ENCODE assay signal across 8 cellular contexts in genomic region chr19:42285546-42285945, GRCh38. TPM values are rescaled to one million over a fixed set of nuclear protein-coding genes. Genes with fewer than 3 reads are reported as not detected.
A peak's percentile ranks its signal among the peaks of the same experiment; 100 is the strongest.
DNase-seq lines count a peak whose midpoint lies in the region; TF ChIP-seq lines count a peak whose summit lies in the region.

No MANE protein-coding gene starts in this region.

- peaks cover 75 to 86% (median 85%) of the 10 kb centered on the region in 10 experiments for H3K4me1 ChIP-seq in BLaER1 treated with 17β-estradiol and CSF1 and Interleukin-3, amounts not matched to agents 10 nM and 100 nM
- H3K4me1 ChIP-seq in KMS-11 (ENCODE audit: low read depth, poor library complexity, severe bottlenecking), result peaks cover 39% of the 10 kb centered on the region

- H4K20me1 ChIP-seq in BLaER1 treated with 17β-estradiol and CSF1 and Interleukin-3, amounts not matched to agents 10 nM and 100 nM, result peaks cover 48 to 84% (median 65%) of the 10 kb centered on the region in 11 experiments
- no peaks in the 10 kb centered on the region for H4K20me1 ChIP-seq in KMS-11 (ENCODE audit: insufficient read depth)
- H4K20me1 ChIP-seq in neural cell (ENCODE audit: insufficient read depth), result peaks cover 10% of the 10 kb centered on the region

- peak overlapping the region; percentile 83 to 91 (median 88) for H3K9ac ChIP-seq in BLaER1 treated with 17β-estradiol and CSF1 and Interleukin-3, amounts not matched to agents 10 nM and 100 nM
- H3K9ac ChIP-seq in KMS-11 (no peak overlapping the region), neural cell (ENCODE audit: low read length) (peak overlapping the region; percentile 93)

- DNase-seq in coronary artery (ENCODE audit: low spot score), result no peak
- no peak for DNase-seq in DMS79 treated with DMSO at 0.1 percent for 48 hours (lab: John Stamatoyannopoulos, UW)
- DNase-seq in stimulated activated CD8-positive, alpha-beta memory T cell treated with anti-CD3 and anti-CD28 coated beads, Interleukin-4, amount 100 ng/mL, for 48 hours, result no peak
- DNase-seq in GM10248 (ENCODE audit: extremely low spot score), result no peak
- no peak for DNase-seq in posterior vena cava (ENCODE audit: low spot score)

- H3K4me2 ChIP-seq in BLaER1 treated with 17β-estradiol and CSF1 and Interleukin-3, amounts not matched to agents 10 nM and 100 nM, result peak overlapping the region; percentile 94 to 100 (median 97)
- H3K4me2 ChIP-seq in KMS-11 (peak overlapping the region; percentile 91; the same call in 1 of the 2 replicates), neural cell (ENCODE audit: low read length) (peak overlapping the region; percentile 63)

- H3K9me3 ChIP-seq in BLaER1 treated with 17β-estradiol and CSF1 and Interleukin-3, amounts not matched to agents 10 nM and 100 nM (replicated peaks in 1 of 11), result no peaks in the 10 kb centered on the region
- no peaks in the 10 kb centered on the region for H3K9me3 ChIP-seq in neural cell (ENCODE audit: low read length)

- H3K27ac ChIP-seq in BLaER1 treated with 17β-estradiol and CSF1 and Interleukin-3, amounts not matched to agents 10 nM and 100 nM, result peak overlapping the region; percentile 22 to 95 (median 90); a peak in 21 of 22 replicates
- H3K27ac ChIP-seq in KMS-11 (no peak overlapping the region), coronary artery (peak overlapping the region; percentile 70 to 100), neural cell (ENCODE audit: low read length) (peak overlapping the region; percentile 82)

- CTCF ChIA-PET in GM10248 (lab: Yijun Ruan, JAX), result interaction anchor here (0.8 to 4.7 kb wide), 4 partner anchors 12 to 177 kb away, joined by 3 to 20 read pairs (median 6); partner anchors contain the start of gene GSK3A

- TF ChIP-seq EP300 in neural cell (conservative IDR thresholded peaks at IDR 0.05; ENCODE audit: poor library complexity, severe bottlenecking), result no peak

- intact Hi-C loops in posterior vena cava (cut with DNase I), result no loop called here

- H3K79me2 ChIP-seq in KMS-11 (ENCODE audit: insufficient read depth, low read depth) (no peaks in the 10 kb centered on the region), neural cell (replicated peaks; ENCODE audit: insufficient read depth, low read length) (peaks cover 32% of the 10 kb centered on the region)

- H3K36me3 ChIP-seq in BLaER1 treated with 17β-estradiol and CSF1 and Interleukin-3, amounts not matched to agents 10 nM and 100 nM, result peaks cover 37 to 40% (median 39%) of the 10 kb centered on the region in 11 experiments
- H3K36me3 ChIP-seq in KMS-11 (ENCODE audit: insufficient read depth) (no peaks in the 10 kb centered on the region; the same call in 1 of the 2 replicates), neural cell (ENCODE audit: insufficient read depth, low read length) (no peaks in the 10 kb centered on the region)

- H3K27me3 ChIP-seq in BLaER1 treated with 17β-estradiol and CSF1 and Interleukin-3, amounts not matched to agents 10 nM and 100 nM, result no peaks in the 10 kb centered on the region
- H3K27me3 ChIP-seq in KMS-11 (ENCODE audit: insufficient read depth, low read depth), result no peaks in the 10 kb centered on the region
- no peaks in the 10 kb centered on the region for H3K27me3 ChIP-seq in neural cell (ENCODE audit: insufficient read depth, low read depth, low read length)

- H3K4me3 ChIP-seq in BLaER1 treated with 17β-estradiol and CSF1 and Interleukin-3, amounts not matched to agents 10 nM and 100 nM, result peak overlapping the region; percentile 64 to 82 (median 74)
- no peak overlapping the region for H3K4me3 ChIP-seq in KMS-11 (IDR thresholded peaks at IDR 0.05; ENCODE audit: insufficient read depth, low read depth, low read length)
- peak overlapping the region; percentile 46 for H3K4me3 ChIP-seq in coronary artery
- peak overlapping the region; percentile 95 for H3K4me3 ChIP-seq in neural cell (ENCODE audit: low read length)

- TF ChIP-seq RAD21 in neural cell (conservative IDR thresholded peaks at IDR 0.05), result no peak

- no peaks in the 10 kb centered on the region for H3K9me2 ChIP-seq in neural cell (ENCODE audit: insufficient read depth, low read length)

- POLR2A ChIA-PET in GM10248 (lab: Yijun Ruan, JAX), result no interaction called here

- no peaks in the 10 kb centered on the region for H3F3A ChIP-seq in neural cell (ENCODE audit: insufficient read depth, low read length, poor library complexity, severe bottlenecking)

- TF ChIP-seq CTCF in KMS-11 (conservative IDR thresholded peaks at IDR 0.05; ENCODE audit: low read depth, low read length), result no peak
- no peak for TF ChIP-seq CTCF in coronary artery (IDR thresholded peaks at IDR 0.05)
- TF ChIP-seq CTCF in neural cell (IDR thresholded peaks at IDR 0.05; ENCODE audit: poor library complexity, severe bottlenecking), result no peak
- no peak for TF ChIP-seq CTCF in GM10248 (IDR thresholded peaks at IDR 0.05; ENCODE audit: control extremely low read depth, extremely low read depth, low read depth, missing control alignments)

- no peak overlapping the region for H2AFZ ChIP-seq in KMS-11 (ENCODE audit: low read depth)
- no peak overlapping the region for H2AFZ ChIP-seq in neural cell (ENCODE audit: low read depth, low read length)

TF ChIP-seq in neural cell, 6 proteins besides CTCF, POLR2A, EP300 and RAD21:
- no peak for TF ChIP-seq TAF1 (IDR thresholded peaks at IDR 0.05; ENCODE audit: low read depth)
- TF ChIP-seq REST (IDR thresholded peaks at IDR 0.05; ENCODE audit: borderline replicate concordance), result no peak
- TF ChIP-seq MXI1 (conservative IDR thresholded peaks at IDR 0.05; ENCODE audit: poor library complexity, severe bottlenecking), result no peak
- no peak for TF ChIP-seq EZH2 (IDR thresholded peaks at IDR 0.05; ENCODE audit: borderline replicate concordance, insufficient read depth, low read length, poor library complexity, severe bottlenecking)
- no peak for TF ChIP-seq SMC3 (conservative IDR thresholded peaks at IDR 0.05; ENCODE audit: poor library complexity)
- no peak for TF ChIP-seq POLR2AphosphoS5 (IDR thresholded peaks at IDR 0.05)

RNA-seq across cellular contexts. Expression of gene PRR19, which starts 16.4 kb away (rescaled TPM):
- 1.4 and 2.4 TPM in 2 replicates for polyA plus RNA-seq in neural cell
- polyA minus RNA-seq in neural cell, result 2.1 and 3.4 TPM in 2 replicates
- under 1 TPM in 1 of 2 donors, not detected in 1; 0.19 TPM for total RNA-seq in posterior vena cava

RNA-seq across cellular contexts. Expression of gene CIC, which starts 16.5 kb away (rescaled TPM):
- polyA plus RNA-seq in neural cell, result 10.8 and 23.1 TPM in 2 replicates
- 29.0 and 31.0 TPM in 2 replicates for polyA minus RNA-seq in neural cell
- total RNA-seq in posterior vena cava, result 10 to 100 TPM; 57.7 to 79.0 TPM

RNA-seq across cellular contexts. Expression of gene PAFAH1B3, which starts 16.9 kb away (rescaled TPM):
- polyA plus RNA-seq in neural cell, result 727 and 741 TPM in 2 replicates
- 247 and 260 TPM in 2 replicates for polyA minus RNA-seq in neural cell
- total RNA-seq in posterior vena cava, result 1 to 10 TPM; 5.7 to 5.8 TPM

RNA-seq across cellular contexts. Expression of gene TMEM145, which starts 27.6 kb away (rescaled TPM):
- polyA plus RNA-seq in neural cell, result 30.9 and 35.3 TPM in 2 replicates
- polyA minus RNA-seq in neural cell, result 44.6 and 45.0 TPM in 2 replicates
- total RNA-seq in posterior vena cava, result under 1 TPM in 1 of 2 donors, not detected in 1; 0.14 TPM

RNA-seq across cellular contexts. Expression of gene ERF, which starts 30.6 kb away (rescaled TPM):
- polyA plus RNA-seq in neural cell, result 3.8 and 6.7 TPM in 2 replicates
- polyA minus RNA-seq in neural cell, result 5.3 and 6.6 TPM in 2 replicates
- 10 to 100 TPM; 47.9 to 54.5 TPM for total RNA-seq in posterior vena cava
